Comparison of ENCODE assay signal across 18 cellular contexts in genomic region chr6:155543141-155543870, GRCh38.
"Had no signal": no experiment of that assay in that cellular context is flagged by ENCODE, and none has a peak within 500 bp of the region (broad histone marks: within the 10 kb centered on the region; RNA-seq: fewer than 3 reads in every experiment).

No MANE protein-coding gene starts in this region.

- H3K27me3 ChIP-seq: colonic mucosa, gastrocnemius medialis, heart left ventricle had no signal

- H3K4me1 ChIP-seq: colonic mucosa, heart left ventricle, parathyroid adenoma had no signal

- DNase-seq: activated CD4-positive, alpha-beta T cell treated with anti-CD3 and anti-CD28 coated beads, Interleukin-2, amount 50 U/mL, for 4 hours; activated gamma-delta T cell treated with Interleukin-2 at 50 U/mL for 16 hours; activated naive CD8-positive, alpha-beta T cell treated with anti-CD3 and anti-CD28 coated beads for 36 hours; amygdala; caudate nucleus; colonic mucosa; erythroblast; gastrocnemius medialis; heart left ventricle; kidney; mesenchymal stem cell; stimulated activated CD4-positive, alpha-beta T cell treated with anti-CD3 and anti-CD28 coated beads, Interleukin-12 subunit alpha, Interleukin-12 subunit beta, amount 100 ng/mL, for 4 hours; stimulated activated CD4-positive, alpha-beta T cell treated with anti-CD3 and anti-CD28 coated beads, Interleukin-1b, Interleukin-23, amount 100 ng/mL, for 48 hours; stimulated activated CD8-positive, alpha-beta memory T cell treated with anti-CD3 and anti-CD28 coated beads, Interleukin-4, amount 100 ng/mL, for 48 hours had no signal

- H3K4me3 ChIP-seq: colonic mucosa, gastrocnemius medialis, heart left ventricle had no signal

- H3K9me3 Mint-ChIP-seq: activated naive CD8-positive, alpha-beta T cell treated with anti-CD3 and anti-CD28 coated beads for 36 hours; natural killer cell treated with Interleukin-12 subunit alpha and Interleukin-12 subunit beta and Interleukin-15 and Interleukin-18, amount 100 ng/mL, for 72 hours; T-helper 1 cell treated with Interleukin-12 subunit alpha and Interleukin-12 subunit beta and Interleukin-4 antibody, amounts not matched to agents 30 μg/mL and 1 μg/mL, for 36 hours had no signal

- H3K9me3 ChIP-seq: colonic mucosa, gastrocnemius medialis, heart left ventricle had no signal

- H3K36me3 Mint-ChIP-seq: activated naive CD8-positive, alpha-beta T cell treated with anti-CD3 and anti-CD28 coated beads for 36 hours; brain; natural killer cell treated with Interleukin-12 subunit alpha and Interleukin-12 subunit beta and Interleukin-15 and Interleukin-18, amount 100 ng/mL, for 72 hours had no signal

- H2AFZ ChIP-seq: parathyroid adenoma had no signal

- H3K27ac ChIP-seq: colonic mucosa, gastrocnemius medialis, heart left ventricle, parathyroid adenoma had no signal

- H3K27ac Mint-ChIP-seq: activated naive CD8-positive, alpha-beta T cell treated with anti-CD3 and anti-CD28 coated beads for 36 hours; natural killer cell treated with Interleukin-12 subunit alpha and Interleukin-12 subunit beta and Interleukin-15 and Interleukin-18, amount 100 ng/mL, for 72 hours; T-helper 1 cell treated with Interleukin-12 subunit alpha and Interleukin-12 subunit beta and Interleukin-4 antibody, amounts not matched to agents 30 μg/mL and 1 μg/mL, for 36 hours had no signal

- H3K27me3 Mint-ChIP-seq: brain had no signal

- H3K36me3 ChIP-seq: colonic mucosa, gastrocnemius medialis, heart left ventricle had no signal

- H3K79me2 ChIP-seq: parathyroid adenoma had no signal

- H3K4me3 Mint-ChIP-seq: activated naive CD8-positive, alpha-beta T cell treated with anti-CD3 and anti-CD28 coated beads for 36 hours; brain; natural killer cell treated with Interleukin-12 subunit alpha and Interleukin-12 subunit beta and Interleukin-15 and Interleukin-18, amount 100 ng/mL, for 72 hours; T-helper 1 cell treated with Interleukin-12 subunit alpha and Interleukin-12 subunit beta and Interleukin-4 antibody, amounts not matched to agents 30 μg/mL and 1 μg/mL, for 36 hours had no signal

- H3K9ac ChIP-seq: parathyroid adenoma had no signal

- ATAC-seq: gastrocnemius medialis; heart left ventricle; natural killer cell treated with Interleukin-12 subunit alpha and Interleukin-12 subunit beta and Interleukin-15 and Interleukin-18, amount 100 ng/mL, for 72 hours had no signal
